ENCODE assay signal across 8 cellular contexts in genomic region chr4:54658321-54659093, GRCh38. TPM values are rescaled to one million over a fixed set of nuclear protein-coding genes. Genes with fewer than 3 reads are reported as not detected.
DNase-seq lines count a peak whose midpoint lies in the region; ATAC-seq and TF ChIP-seq lines count a peak whose summit lies in the region.

No MANE protein-coding gene starts in this region.

- no peaks in the 10 kb centered on the region for H3K36me3 ChIP-seq in CD4-positive, alpha-beta memory T cell (ENCODE audit: insufficient read depth, low read length)
- H3K36me3 ChIP-seq in stomach = no peaks in the 10 kb centered on the region

- no peak for TF ChIP-seq POLR2A in stomach (IDR thresholded peaks at IDR 0.05)

- H3K4me1 ChIP-seq in CD4-positive, alpha-beta memory T cell (ENCODE audit: insufficient read depth, low read length) = no peaks in the 10 kb centered on the region
- peaks cover 24 to 35% (median 32%) of the 10 kb centered on the region in 4 donors for H3K4me1 ChIP-seq in stomach

- H3K9me3 Mint-ChIP-seq in CD4-positive, alpha-beta memory T cell = no peaks in the 10 kb centered on the region

- H3K4me3 ChIP-seq in CD4-positive, alpha-beta memory T cell (ENCODE audit: low read length in 2 of 2) = no peak overlapping the region
- H3K4me3 ChIP-seq in epithelial cell of proximal tubule (ENCODE audit: low read depth, low read length) (peak overlapping the region; percentile 48), stomach (peak overlapping the region; percentile 50 to 73 (median 58))

- no peaks in the 10 kb centered on the region for H3K36me3 Mint-ChIP-seq in CD4-positive, alpha-beta memory T cell

- H3K4me3 Mint-ChIP-seq in CD4-positive, alpha-beta memory T cell = peak overlapping the region; percentile 67 to 85 (median 76)

- TF ChIP-seq CTCF in epithelial cell of proximal tubule (conservative IDR thresholded peaks at IDR 0.05; ENCODE audit: low read depth, low read length) = peak; percentile 12
- TF ChIP-seq CTCF in stomach (IDR thresholded peaks at IDR 0.05) = peak in 3 of 7 experiments; percentile 5 to 25 (median 12)

- POLR2A ChIA-PET in CD4-positive, alpha-beta memory T cell (lab: Charles Lee; ENCODE audit: partially characterized antibody) = interaction anchor here (1.0 to 1.1 kb wide), 2 partner anchors 29 to 219 kb away, joined by 3 to 4 read pairs; no protein-coding TSS in a partner anchor

- TF ChIP-seq EP300 in stomach (IDR thresholded peaks at IDR 0.05) = no peak

- peaks cover 2 to 22% (median 14%) of the 10 kb centered on the region in 4 donors for H3K4me1 Mint-ChIP-seq in CD4-positive, alpha-beta memory T cell

- peaks cover 26 to 43% of the 10 kb centered on the region in 2 donors for H3K27me3 Mint-ChIP-seq in CD4-positive, alpha-beta memory T cell

- CTCF ChIA-PET in CD4-positive, alpha-beta memory T cell (lab: Charles Lee; ENCODE audit: partially characterized antibody) = no interaction called here

- DNase-seq in CD4-positive, alpha-beta memory T cell = peak in 4 of 5 donors; percentile 9 to 17 (median 9)
- peak; percentile 49 for DNase-seq in NCI-H1092 (lab: John Stamatoyannopoulos, UW)
- DNase-seq in activated CD4-positive, alpha-beta T cell treated with anti-CD3 and anti-CD28 coated beads, Interleukin-2, amount 50 U/mL, for 48 hours = peak; percentile 42 to 47
- no peak for DNase-seq in epithelial cell of proximal tubule (ENCODE audit: low read depth)
- peak; percentile 70 for DNase-seq in midbrain (lab: John Stamatoyannopoulos, UW)
- peak; percentile 59 for DNase-seq in stomach

- peak overlapping the region in 1 of 7 donors; percentile 42 for H3K27ac Mint-ChIP-seq in CD4-positive, alpha-beta memory T cell

- no peaks in the 10 kb centered on the region for H3K9me3 ChIP-seq in CD4-positive, alpha-beta memory T cell (ENCODE audit: control insufficient read depth in 1 of 2, low read length in 2 of 2)
- H3K9me3 ChIP-seq in stomach = no peaks in the 10 kb centered on the region

- WGBS in stomach, 5 donors = 0 to 1% (median 1%) methylated on average over 50 to 74 of the region's 74 CpGs

- intact Hi-C loops in CD4-positive, alpha-beta memory T cell (cut with micrococcal nuclease) = no loop called here
- intact Hi-C loops in stomach (cut with DNase I; ENCODE audit: low total_unique reads) = no loop called here

- H3K27me3 ChIP-seq in CD4-positive, alpha-beta memory T cell (ENCODE audit: insufficient read depth, low read length) = no peaks in the 10 kb centered on the region
- H3K27me3 ChIP-seq in stomach = peaks cover 0 to 62% (median 27%) of the 10 kb centered on the region in 3 donors

- H3K27ac ChIP-seq in CD4-positive, alpha-beta memory T cell (ENCODE audit: low read depth, low read length) = no peak overlapping the region
- H3K27ac ChIP-seq in stomach = peak overlapping the region; percentile 53 to 77 (median 65)

- ATAC-seq in GM19468 (IDR thresholded peaks at IDR 0.05; ENCODE audit: extremely low read depth, unreplicated experiment) = peak; percentile 13
- no peak for ATAC-seq in GM21515 (IDR thresholded peaks at IDR 0.05; ENCODE audit: unreplicated experiment)

RNA-seq across cellular contexts. Expression of gene KIT, which starts 0.8 kb away (rescaled TPM):
- 1 to 10 TPM; 2.4 to 2.9 TPM for total RNA-seq in CD4-positive, alpha-beta memory T cell
- 1 to 10 TPM; 2.0 to 5.2 TPM for polyA plus RNA-seq in CD4-positive, alpha-beta memory T cell
- 0.12 and 0.22 TPM in 2 replicates for total RNA-seq in epithelial cell of proximal tubule
- 10 to 100 TPM in 4 of 5 donors, 1 to 10 TPM in 1; 4.6 to 55.8 (median 34.8) TPM for total RNA-seq in stomach
- 1 to 10 TPM; 1.9 to 4.0 (median 3.8) TPM for polyA plus RNA-seq in stomach

Comparison
In these comparisons a context has a peak if more than half of its experiments do, and no peak if none do; other contexts are left out.
1. H3K4me3 ChIP-seq: peak in epithelial cell of proximal tubule (single experiment) and stomach (4 of 4); none in CD4-positive, alpha-beta memory T cell (0 of 2).